ENCODE assay signal across 8 cellular contexts in the genomic region with DNA sequence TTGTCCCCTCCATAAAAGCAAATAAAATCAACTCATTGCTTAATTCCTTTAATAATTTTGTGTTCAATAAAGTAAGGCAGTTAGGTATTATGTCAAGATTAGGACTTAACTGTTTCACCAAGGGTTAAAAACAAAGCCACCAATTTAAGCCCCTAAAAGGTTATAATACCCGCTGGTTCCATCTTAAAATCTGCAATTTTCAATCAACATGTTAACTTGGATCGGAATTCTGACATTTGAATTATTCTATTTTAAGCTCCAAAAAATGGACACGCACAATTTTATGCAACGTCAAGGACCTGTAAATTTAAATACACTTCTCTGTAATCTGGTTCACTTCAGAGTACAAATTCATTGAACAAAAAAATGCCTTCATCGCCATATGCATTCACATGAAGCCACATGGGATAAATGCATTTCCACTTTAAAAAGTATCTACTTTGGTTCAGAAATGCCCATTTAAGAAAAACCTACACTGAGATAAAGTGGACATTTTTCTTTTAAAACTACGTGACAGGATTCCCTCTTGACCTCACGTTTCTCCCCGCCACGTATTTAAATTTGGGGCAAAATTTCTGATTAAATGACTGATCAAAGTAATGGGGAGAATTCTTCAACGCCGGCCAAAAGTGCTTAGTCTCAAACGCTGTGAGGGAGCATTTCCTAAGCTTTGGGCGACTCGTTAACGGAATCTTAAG. TPM values are rescaled to one million over a fixed set of nuclear protein-coding genes. Genes with fewer than 3 reads are reported as not detected.
DNase-seq lines count a peak whose midpoint lies in the region; ATAC-seq, FAIRE-seq and TF ChIP-seq lines count a peak whose summit lies in the region.

No MANE protein-coding gene starts in this region.

- H3K9me3 Mint-ChIP-seq in Calu3 (ENCODE audit: low read depth, unreplicated experiment) = no peaks in the 10 kb centered on the region

- intact Hi-C loops in Calu3 (cut with micrococcal nuclease; ENCODE audit: unreplicated experiment) = loop anchor here (2.0 kb wide), 1 partner anchor 58 kb away; no protein-coding TSS in a partner anchor
- intact Hi-C loops in K562 (cut with micrococcal nuclease) = no loop called here
- intact Hi-C loops in lower leg skin (cut with DNase I; ENCODE audit: low total_unique reads) = no loop called here

- DNase-seq in Calu3 (no peak), LNCaP clone FGC (ENCODE audit: low read depth) (no peak), K562 (ENCODE audit: extremely low read depth in 1 of 4, low spot score in 3 of 4) (peak in 1 of 4 experiments; percentile 23), lower leg skin (ENCODE audit: low spot score in 2 of 2) (no peak), upper lobe of left lung (no peak), NCI-H2029 (lab: John Stamatoyannopoulos, UW) (no peak)
- DNase-seq in activated CD4-positive, alpha-beta T cell treated with anti-CD3 and anti-CD28 coated beads, Interleukin-2, amount 50 U/mL, for 4 hours = no peak

- peaks cover 0 to 21% of the 10 kb centered on the region in 2 experiments; a peak in 3 of 5 replicates for H3K4me1 ChIP-seq in K562 (replicated peaks in 1 of 2; ENCODE audit: control insufficient read depth in 2 of 2, insufficient read depth in 2 of 2, low read length in 2 of 2)
- peaks cover 11 to 33% (median 16%) of the 10 kb centered on the region in 4 donors for H3K4me1 ChIP-seq in upper lobe of left lung

- H3K36me3 ChIP-seq in K562 (ENCODE audit: control insufficient read depth, insufficient read depth, low read length) (peaks cover 12% of the 10 kb centered on the region; the same call in 2 of the 3 replicates), upper lobe of left lung (no peaks in the 10 kb centered on the region)

- WGBS in K562 (ENCODE audit: insufficient coverage, low coverage, missing lambda C conversion rate) = under 1% methylated on average over 12 of the region's 15 CpGs
- WGBS in lower leg skin, 2 donors = 0 to 1% methylated on average over 15 of the region's 15 CpGs
- WGBS in upper lobe of left lung, 2 donors = 1 to 2% methylated on average over 15 of the region's 15 CpGs

- H4K20me1 ChIP-seq in K562 (replicated peaks; ENCODE audit: control insufficient read depth, insufficient read depth, low read length) = no peaks in the 10 kb centered on the region

- H2AFZ ChIP-seq in K562 (ENCODE audit: low read depth, low read length) = peak overlapping the region; percentile 80

- H3K27ac ChIP-seq in K562 (ENCODE audit: extremely low read depth, low read depth, low read length) (peak overlapping the region; percentile 99), upper lobe of left lung (peak overlapping the region; percentile 89 to 97 (median 94))

- BruUV-seq in Calu3 (replicated peaks; lab: Mats Ljungman, UMichigan) (TSS peak; percentile 83), K562 (replicated peaks; lab: Mats Ljungman, UMichigan) (TSS peak; percentile 88)

- peaks cover 27% of the 10 kb centered on the region for H3K36me3 Mint-ChIP-seq in Calu3 (ENCODE audit: insufficient read depth, unreplicated experiment)

- POLR2A ChIA-PET in K562 (lab: Yijun Ruan, JAX) = interaction anchor here (0.8 to 2.4 kb wide), 12 partner anchors 8 to 448 kb away, joined by 3 to 13 read pairs (median 6); no protein-coding TSS in a partner anchor

- TF ChIP-seq RAD21 in K562 (CRISPR knock-in tag; conservative IDR thresholded peaks at IDR 0.05 in 1 of 2, IDR thresholded peaks at IDR 0.05 in 1 of 2) = no peak

- H3K4me2 ChIP-seq in K562 (ENCODE audit: insufficient read depth, low read length) = peak overlapping the region; percentile 90

- H3K4me1 Mint-ChIP-seq in Calu3 (ENCODE audit: low read depth, unreplicated experiment) = peaks cover 21% of the 10 kb centered on the region

- H3K4me3 Mint-ChIP-seq in Calu3 (ENCODE audit: low read depth, unreplicated experiment) = peak overlapping the region; percentile 89

- CTCF ChIA-PET in Calu3 (lab: Charles Lee) = interaction anchor here (1.2 to 1.9 kb wide), 2 partner anchors 20 to 438 kb away, joined by 3 to 5 read pairs; no protein-coding TSS in a partner anchor
- CTCF ChIA-PET in K562 (lab: Yijun Ruan, JAX; ENCODE audit: low intra/inter-chr PET ratio) = no interaction called here

- peak overlapping the region; percentile 87 to 99 for H3K9ac ChIP-seq in K562 (ENCODE audit: insufficient read depth in 1 of 2, low read depth in 2 of 2, low read length in 2 of 2)

- TF ChIP-seq EP300 in K562 (IDR thresholded peaks at IDR 0.05; ENCODE audit: low read length) (no peak), upper lobe of left lung (IDR thresholded peaks at IDR 0.05) (no peak)

- H3K79me2 ChIP-seq in K562 (ENCODE audit: control insufficient read depth, insufficient read depth, low read length) = peaks cover 92% of the 10 kb centered on the region

- H3K9me1 ChIP-seq in K562 (ENCODE audit: control insufficient read depth, insufficient read depth, low read length) = no peaks in the 10 kb centered on the region

- FAIRE-seq in K562 (lab: Jason Lieb, UNC) = peak; percentile 11

- H3K9me3 ChIP-seq in K562 (replicated peaks; ENCODE audit: control insufficient read depth, insufficient read depth, low read depth, low read length) (no peaks in the 10 kb centered on the region), upper lobe of left lung (no peaks in the 10 kb centered on the region)

- H3K27me3 Mint-ChIP-seq in Calu3 (ENCODE audit: unreplicated experiment) = no peaks in the 10 kb centered on the region

- H3K27me3 ChIP-seq in K562 (ENCODE audit: control insufficient read depth in 2 of 2, insufficient read depth in 2 of 2, low read length in 2 of 2) = no peaks in the 10 kb centered on the region
- H3K27me3 ChIP-seq in upper lobe of left lung = no peaks in the 10 kb centered on the region

- ATAC-seq in K562 (no peak), upper lobe of left lung (ENCODE audit: low FRiP score in 2 of 2) (no peak), GM18502 (IDR thresholded peaks at IDR 0.05; ENCODE audit: poor library complexity, unreplicated experiment) (no peak)

- TF ChIP-seq POLR2A in K562 (conservative IDR thresholded peaks at IDR 0.05) (no peak; the same call in 1 of the 2 replicates), lower leg skin (IDR thresholded peaks at IDR 0.05) (no peak), upper lobe of left lung (IDR thresholded peaks at IDR 0.05) (no peak)

- in situ Hi-C loops in K562 (cut with MboI) = no loop called here

- TF ChIP-seq CTCF in Calu3 (IDR thresholded peaks at IDR 0.05; ENCODE audit: unreplicated experiment) (no peak), LNCaP clone FGC (IDR thresholded peaks at IDR 0.05; ENCODE audit: control insufficient read depth, extremely low read depth, insufficient read depth) (no peak), K562 (IDR thresholded peaks at IDR 0.05 in 2 of 3, conservative IDR thresholded peaks at IDR 0.05 in 1 of 3; ENCODE audit: insufficient read depth in 2 of 3, low read depth in 1 of 3, low read length in 3 of 3) (no peak), lower leg skin (IDR thresholded peaks at IDR 0.05) (no peak), upper lobe of left lung (IDR thresholded peaks at IDR 0.05) (no peak)

- peak overlapping the region; percentile 98 for H3K27ac Mint-ChIP-seq in Calu3 (ENCODE audit: unreplicated experiment)

- H3K4me3 ChIP-seq in LNCaP clone FGC (ENCODE audit: low read depth, low read length) = peak overlapping the region; percentile 92
- peak overlapping the region; percentile 60 for H3K4me3 ChIP-seq in K562
- H3K4me3 ChIP-seq in lower leg skin (ENCODE audit: low read depth, poor library complexity, severe bottlenecking) = peak overlapping the region; percentile 69
- H3K4me3 ChIP-seq in upper lobe of left lung = peak overlapping the region; percentile 20 to 90 (median 70)

RNA-seq across cellular contexts. Expression of a gene that starts 0.7 kb away (rescaled TPM):
- total RNA-seq in Calu3 (2022) (10.3 and 12.0 TPM in 2 replicates), K562 (2014; rRNA removed) (2.4 and 2.6 TPM in 2 replicates), K562 (2014; rRNA removed; fragmentation: Illumina TruSeq; extraction: Trizol) (9.4 and 11.0 TPM in 2 replicates), K562 (2015; rRNA removed; fragmentation: Illumina TruSeq; extraction: Trizol) (6.7 and 6.8 TPM in 2 replicates), K562 (2021) (7.8 TPM in 2 replicates), lower leg skin (1 to 10 TPM; 1.3 to 5.0 (median 4.1) TPM), upper lobe of left lung (10 to 100 TPM in 1 of 6 donors, 1 to 10 TPM in 5; 2.1 to 10.7 (median 5.8) TPM)
- 6.1 and 25.6 TPM in 2 replicates for total RNA-seq in K562 (2011; cell fraction: chromatin; rRNA removed; ENCODE audit: low replicate concordance)
- total RNA-seq in K562 (2011; cell fraction: nucleolus; rRNA removed) = 2.8 and 6.7 TPM in 2 replicates
- total RNA-seq in K562 (2011; cell fraction: nucleoplasm; rRNA removed) = 6.5 and 10.2 TPM in 2 replicates
- polyA plus RNA-seq in K562 (2011; rRNA removed) (8.3 and 9.8 TPM in 2 replicates), K562 (2014; fragmentation: Illumina TruSeq; extraction: Trizol) (5.3 and 6.2 TPM in 2 replicates), K562 (2014; fragmentation: Nextera tagmentation; extraction: Ambion mirVana) (1 to 10 TPM; 9.2 TPM), K562 (2014; rRNA removed) (6.2 and 8.8 TPM in 2 replicates)
- polyA plus RNA-seq in K562 (2011; cell fraction: cytosol; rRNA removed) = 0.75 and 1.7 TPM in 2 replicates
- polyA plus RNA-seq in K562 (2011; cell fraction: nucleus; rRNA removed) = 2.6 and 4.8 TPM in 2 replicates
- polyA plus RNA-seq in K562 (2012) = 4.7 and 6.1 TPM in 2 replicates
- polyA minus RNA-seq in K562 (2011; rRNA and poly(A)+ RNA removed) = 8.6 and 12.1 TPM in 2 replicates
- 1.4 and 3.8 TPM in 2 replicates for polyA minus RNA-seq in K562 (2011; cell fraction: cytosol; rRNA and poly(A)+ RNA removed)
- 8.6 and 17.8 TPM in 2 replicates for polyA minus RNA-seq in K562 (2011; cell fraction: nucleus; rRNA and poly(A)+ RNA removed)

RNA-seq across cellular contexts. Expression of a gene that starts 0.9 kb away (rescaled TPM):
- total RNA-seq in Calu3 (2022) (51.7 and 67.2 TPM in 2 replicates), K562 (2014; rRNA removed) (50.6 and 63.2 TPM in 2 replicates), K562 (2014; rRNA removed; fragmentation: Illumina TruSeq; extraction: Trizol) (150 and 177 TPM in 2 replicates), K562 (2015; rRNA removed; fragmentation: Illumina TruSeq; extraction: Trizol) (135 and 146 TPM in 2 replicates), K562 (2021) (116 and 134 TPM in 2 replicates), lower leg skin (10 to 100 TPM; 14.2 to 36.7 (median 20.1) TPM), upper lobe of left lung (10 to 100 TPM; 10.9 to 48.5 (median 34.7) TPM)
- total RNA-seq in K562 (2011; cell fraction: chromatin; rRNA removed; ENCODE audit: low replicate concordance) = 42.4 and 184 TPM in 2 replicates
- 19.2 and 28.4 TPM in 2 replicates for total RNA-seq in K562 (2011; cell fraction: nucleolus; rRNA removed)
- total RNA-seq in K562 (2011; cell fraction: nucleoplasm; rRNA removed) = 39.8 and 51.8 TPM in 2 replicates
- polyA plus RNA-seq in K562 (2011; rRNA removed) (90.2 and 107 TPM in 2 replicates), K562 (2014; fragmentation: Illumina TruSeq; extraction: Trizol) (80.9 and 99.1 TPM in 2 replicates), K562 (2014; fragmentation: Nextera tagmentation; extraction: Ambion mirVana) (10 to 100 TPM; 66.1 to 76.5 TPM), K562 (2014; rRNA removed) (39.4 and 42.7 TPM in 2 replicates)
- polyA plus RNA-seq in K562 (2011; cell fraction: cytosol; rRNA removed) = 16.2 and 34.8 TPM in 2 replicates
- polyA plus RNA-seq in K562 (2011; cell fraction: nucleus; rRNA removed) = 40.6 and 64.8 TPM in 2 replicates
- polyA plus RNA-seq in K562 (2012) = 50.5 and 69.4 TPM in 2 replicates
- 203 and 248 TPM in 2 replicates for polyA minus RNA-seq in K562 (2011; rRNA and poly(A)+ RNA removed)
- 63.3 and 63.7 TPM in 2 replicates for polyA minus RNA-seq in K562 (2011; cell fraction: cytosol; rRNA and poly(A)+ RNA removed)
- 78.6 and 162 TPM in 2 replicates for polyA minus RNA-seq in K562 (2011; cell fraction: nucleus; rRNA and poly(A)+ RNA removed)
